In the genomic region with DNA sequence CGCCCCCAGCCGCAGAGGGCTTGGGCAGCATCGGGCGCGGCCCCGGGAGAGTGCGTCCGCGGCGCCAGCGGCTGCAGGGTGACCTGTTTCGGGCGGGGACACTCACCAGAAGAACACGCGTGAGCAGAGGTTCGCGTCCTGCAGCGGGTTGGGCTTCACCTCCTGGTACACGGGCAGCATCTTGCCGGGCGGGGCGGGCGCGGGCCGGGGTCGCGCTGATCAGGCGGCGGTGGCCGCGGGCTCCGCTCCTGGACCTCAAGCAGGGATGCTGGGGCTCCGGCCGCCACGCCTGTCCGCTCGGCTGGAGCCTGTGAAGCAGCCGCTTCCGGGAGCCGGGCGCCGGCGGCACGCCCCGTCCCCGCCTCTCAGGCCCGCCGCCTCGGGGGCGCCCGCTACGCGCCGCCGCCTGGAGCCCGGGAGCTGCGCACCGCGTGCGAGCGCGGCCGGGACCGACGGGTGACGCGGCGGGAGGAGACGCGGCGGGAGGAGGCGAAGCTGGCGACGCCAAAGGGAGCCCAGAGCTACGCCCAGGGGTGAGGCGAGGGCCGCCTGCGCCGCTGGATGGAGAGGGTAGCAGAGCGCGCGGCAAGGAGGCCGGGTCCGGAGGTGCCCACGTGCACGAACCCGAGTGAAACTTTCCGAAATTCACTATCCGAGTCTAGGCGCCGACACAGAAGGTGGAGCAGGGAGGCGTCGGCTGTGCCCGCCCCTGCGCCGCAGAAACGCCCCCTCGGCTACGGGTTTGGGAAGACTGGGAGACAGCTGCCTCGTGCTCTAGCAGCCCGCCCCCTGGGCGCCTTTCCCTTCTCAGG, we compare ENCODE assay signal across 8 cellular contexts. TPM values are rescaled to one million over a fixed set of nuclear protein-coding genes. Genes with fewer than 3 reads are reported as not detected.
A peak's percentile ranks its signal among the peaks of the same experiment; 100 is the strongest.
DNase-seq lines count a peak whose midpoint lies in the region; ATAC-seq and TF ChIP-seq lines count a peak whose summit lies in the region.

Gene ABCC4 (minus strand): TSS at position 317 of the 812 bp plus-strand sequence. CDS start 137 bp downstream, at position 180.

- peaks cover 2% of the 10 kb centered on the region; the same call in 1 of the 2 replicates for H3K4me1 ChIP-seq in iPS DF 6.9 (ENCODE audit: control insufficient read depth, insufficient read depth, low read length)

- H3K4me3 ChIP-seq in NB4 (ENCODE audit: low read depth, low read length) (peak within 1 kb of the TSS; percentile 64), astrocyte of the cerebellum (ENCODE audit: low read depth, low read length) (peak within 1 kb of the TSS; percentile 75), iPS DF 6.9 (ENCODE audit: low read length) (peak within 1 kb of the TSS; percentile 90; the same call in 1 of the 2 replicates), skeletal muscle cell (ENCODE audit: low read depth, low read length) (peak within 1 kb of the TSS; percentile 80)

- peak within 1 kb of the TSS; percentile 91 for H3K4me3 Mint-ChIP-seq in T-helper 2 cell treated with Interferon-gamma antibody and Interleukin-4, amounts not matched to agents 5 μg/mL and 100 μg/mL, for 36 hours

- no peaks in the 10 kb centered on the region for H3K36me3 Mint-ChIP-seq in T-helper 2 cell treated with Interferon-gamma antibody and Interleukin-4, amounts not matched to agents 5 μg/mL and 100 μg/mL, for 36 hours (ENCODE audit: low read depth)

- in situ Hi-C loops in GM13977 (cut with MboI; ENCODE audit: low pct_unique_long_range_greater_than_20kb, low sequenced_read_pairs, unreplicated experiment) (no loop called here), astrocyte of the cerebellum (cut with HindIII; ENCODE audit: low sequenced_read_pairs) (no loop called here)

- no peaks in the 10 kb centered on the region for H3K36me3 ChIP-seq in iPS DF 6.9 (ENCODE audit: control insufficient read depth, insufficient read depth, low read length)

- TF ChIP-seq POLR2A in NB4 (IDR thresholded peaks at IDR 0.05; ENCODE audit: extremely low read depth, insufficient read length): peak; percentile 45

- peaks cover 5% of the 10 kb centered on the region for H3K27me3 ChIP-seq in iPS DF 6.9 (ENCODE audit: control insufficient read depth, insufficient read depth, low read length)

- H3K27me3 Mint-ChIP-seq in T-helper 2 cell treated with Interferon-gamma antibody and Interleukin-4, amounts not matched to agents 5 μg/mL and 100 μg/mL, for 36 hours (ENCODE audit: low read depth): peaks cover 11% of the 10 kb centered on the region

- peak; percentile 94 for DNase-seq in GM13977 (ENCODE audit: low spot score)
- peak; percentile 79 for DNase-seq in NB4 (ENCODE audit: low read depth)
- DNase-seq in T-helper 2 cell treated with Interferon-gamma antibody and Interleukin-4, amounts not matched to agents 5 μg/mL and 100 μg/mL, for 36 hours (ENCODE audit: low spot score): peak; percentile 71
- DNase-seq in astrocyte of the cerebellum (ENCODE audit: low read depth): no peak
- peak; percentile 45 for DNase-seq in iPS DF 6.9 (ENCODE audit: low read depth, low spot score)
- peak; percentile 22 for DNase-seq in skeletal muscle cell (ENCODE audit: low read depth)
- no peak for DNase-seq in occipital lobe (lab: John Stamatoyannopoulos, UW)

- TF ChIP-seq CTCF in GM13977 (IDR thresholded peaks at IDR 0.05; ENCODE audit: extremely low read depth, insufficient read depth, missing control alignments) (peak; percentile 23), NB4 (IDR thresholded peaks at IDR 0.05; ENCODE audit: low read depth, low read length) (no peak), astrocyte of the cerebellum (IDR thresholded peaks at IDR 0.05; ENCODE audit: low read depth, low read length, missing control alignments) (no peak)

- no peaks in the 10 kb centered on the region for H3K9me3 ChIP-seq in iPS DF 6.9 (ENCODE audit: control insufficient read depth, insufficient read depth, low read length)

- H3K27ac ChIP-seq in iPS DF 6.9 (ENCODE audit: low read length): no peak within 1 kb of the TSS

- peak; percentile 88 for ATAC-seq in HG02588 (IDR thresholded peaks at IDR 0.05; ENCODE audit: unreplicated experiment)

- peak within 1 kb of the TSS; percentile 87 for H3K27ac Mint-ChIP-seq in T-helper 2 cell treated with Interferon-gamma antibody and Interleukin-4, amounts not matched to agents 5 μg/mL and 100 μg/mL, for 36 hours

- H3K9me3 Mint-ChIP-seq in T-helper 2 cell treated with Interferon-gamma antibody and Interleukin-4, amounts not matched to agents 5 μg/mL and 100 μg/mL, for 36 hours: no peaks in the 10 kb centered on the region

- WGBS in iPS DF 6.9 (ENCODE audit: insufficient coverage, insufficient read length): no CpG with 5 or more reads among the region's 102 CpGs

- peaks cover 23% of the 10 kb centered on the region for H3K4me1 Mint-ChIP-seq in T-helper 2 cell treated with Interferon-gamma antibody and Interleukin-4, amounts not matched to agents 5 μg/mL and 100 μg/mL, for 36 hours (ENCODE audit: low read depth)

RNA-seq across cellular contexts. Expression of gene ABCC4, which starts in this region (rescaled TPM):
- total RNA-seq in occipital lobe: 9.0 TPM

Comparison
In these comparisons a context has a peak if more than half of its experiments do, and no peak if none do; other contexts are left out.
1. DNase-seq: peak in GM13977 (single experiment), NB4 (single experiment), T-helper 2 cell treated with Interferon-gamma antibody and Interleukin-4, amounts not matched to agents 5 μg/mL and 100 μg/mL, for 36 hours (single experiment), iPS DF 6.9 (single experiment) and skeletal muscle cell (single experiment); none in astrocyte of the cerebellum (single experiment) and occipital lobe (single experiment).
2. Peak in every context shown above with its lines, with median percentiles within 50 percentile points of each other: H3K4me3 ChIP-seq.